12 cellular contexts compared by ENCODE assay signal in genomic region chr14:35932136-35932535, GRCh38.
A peak's percentile ranks its signal among the peaks of the same experiment; 100 is the strongest.
DNase-seq lines count a peak whose midpoint lies in the region; ATAC-seq and TF ChIP-seq lines count a peak whose summit lies in the region.
"Had no signal": no experiment of that assay in that cellular context is flagged by ENCODE, and none has a peak within 500 bp of the region (broad histone marks: within the 10 kb centered on the region; RNA-seq: fewer than 3 reads in every experiment).

No MANE protein-coding gene starts in this region.

- no peak for TF ChIP-seq CTCF in Caco-2 (IDR thresholded peaks at IDR 0.05; ENCODE audit: insufficient read depth in 1 of 2, low read depth in 1 of 2, low read length in 1 of 2, severe bottlenecking in 1 of 2, unreplicated experiment in 1 of 2)
- no peak for TF ChIP-seq CTCF in natural killer cell (IDR thresholded peaks at IDR 0.05)

- BruUV-seq in Caco-2 (replicated peaks; lab: Mats Ljungman, UMichigan), result no TSS peak

- H3K36me3 ChIP-seq in Caco-2 (ENCODE audit: control insufficient read depth, insufficient read depth, low read length), result no peaks in the 10 kb centered on the region
- H3K36me3 ChIP-seq: thoracic aorta had no signal

- peaks cover 6% of the 10 kb centered on the region for H3K4me1 Mint-ChIP-seq in Caco-2 (ENCODE audit: low read depth, unreplicated experiment)
- H3K4me1 Mint-ChIP-seq in activated CD8-positive, alpha-beta T cell treated with anti-CD3 and anti-CD28 coated beads, Interleukin-2, amount 10 ng/mL, durations not matched to agents 7 days and 5 days (ENCODE audit: low read depth), result peaks cover 48% of the 10 kb centered on the region
- peaks cover 33% of the 10 kb centered on the region for H3K4me1 Mint-ChIP-seq in activated CD4-positive, alpha-beta memory T cell treated with anti-CD3 and anti-CD28 coated beads, Interleukin-2, amount 10 ng/mL, durations not matched to agents 7 days and 5 days
- H3K4me1 Mint-ChIP-seq in natural killer cell, result peaks cover 6 to 9% of the 10 kb centered on the region in 2 donors

- ATAC-seq in GM19324 (IDR thresholded peaks at IDR 0.05; ENCODE audit: low FRiP score, unreplicated experiment) (peak; percentile 13), HG02981 (IDR thresholded peaks at IDR 0.05; ENCODE audit: unreplicated experiment) (peak; percentile 15), natural killer cell (no peak)
- no peak for ATAC-seq in activated CD8-positive, alpha-beta T cell treated with anti-CD3 and anti-CD28 coated beads, Interleukin-2, amount 10 ng/mL, durations not matched to agents 7 days and 5 days

- H3K27me3 ChIP-seq in Caco-2 (replicated peaks; ENCODE audit: control insufficient read depth, insufficient read depth, low read length), result no peaks in the 10 kb centered on the region

- no peaks in the 10 kb centered on the region for H3K4me1 ChIP-seq in Caco-2

- H3K9me3 ChIP-seq in Caco-2, result no peaks in the 10 kb centered on the region
- H3K9me3 ChIP-seq: thoracic aorta had no signal

- POLR2A ChIA-PET in Caco-2 (lab: Charles Lee), result no interaction called here
- POLR2A ChIA-PET in activated CD8-positive, alpha-beta T cell treated with anti-CD3 and anti-CD28 coated beads, Interleukin-2, amount 10 ng/mL, durations not matched to agents 7 days and 5 days (lab: Charles Lee), result no interaction called here
- POLR2A ChIA-PET in activated CD4-positive, alpha-beta memory T cell treated with anti-CD3 and anti-CD28 coated beads, Interleukin-2, amount 10 ng/mL, durations not matched to agents 7 days and 5 days (lab: Charles Lee), result no interaction called here

- H3K36me3 Mint-ChIP-seq in Caco-2 (ENCODE audit: insufficient read depth, unreplicated experiment), result peaks cover 5% of the 10 kb centered on the region
- H3K36me3 Mint-ChIP-seq in activated CD8-positive, alpha-beta T cell treated with anti-CD3 and anti-CD28 coated beads, Interleukin-2, amount 10 ng/mL, durations not matched to agents 7 days and 5 days (ENCODE audit: low read depth), result peaks cover 11% of the 10 kb centered on the region
- H3K36me3 Mint-ChIP-seq in activated CD4-positive, alpha-beta memory T cell treated with anti-CD3 and anti-CD28 coated beads, Interleukin-2, amount 10 ng/mL, durations not matched to agents 7 days and 5 days (ENCODE audit: low read depth), result no peaks in the 10 kb centered on the region
- no peaks in the 10 kb centered on the region for H3K36me3 Mint-ChIP-seq in natural killer cell

- intact Hi-C loops in Caco-2 (cut with micrococcal nuclease; ENCODE audit: unreplicated experiment), result no loop called here
- intact Hi-C loops in natural killer cell (cut with micrococcal nuclease), result no loop called here

- CTCF ChIA-PET in Caco-2 (lab: Charles Lee), result no interaction called here
- CTCF ChIA-PET in activated CD8-positive, alpha-beta T cell treated with anti-CD3 and anti-CD28 coated beads, Interleukin-2, amount 10 ng/mL, durations not matched to agents 7 days and 5 days (lab: Charles Lee), result interaction anchor here (1.8 to 6.2 kb wide), 2 partner anchors 12 to 49 kb away, joined by 9 to 27 read pairs; no protein-coding TSS in a partner anchor
- CTCF ChIA-PET in activated CD4-positive, alpha-beta memory T cell treated with anti-CD3 and anti-CD28 coated beads, Interleukin-2, amount 10 ng/mL, durations not matched to agents 7 days and 5 days (lab: Charles Lee), result no interaction called here

- H3K9me3 Mint-ChIP-seq in Caco-2 (ENCODE audit: unreplicated experiment) (no peaks in the 10 kb centered on the region), natural killer cell (peaks cover 3% of the 10 kb centered on the region in 2 donors)
- H3K9me3 Mint-ChIP-seq in activated CD8-positive, alpha-beta T cell treated with anti-CD3 and anti-CD28 coated beads, Interleukin-2, amount 10 ng/mL, durations not matched to agents 7 days and 5 days (ENCODE audit: insufficient read depth), result peaks cover 11% of the 10 kb centered on the region
- H3K9me3 Mint-ChIP-seq in activated CD4-positive, alpha-beta memory T cell treated with anti-CD3 and anti-CD28 coated beads, Interleukin-2, amount 10 ng/mL, durations not matched to agents 7 days and 5 days, result no peaks in the 10 kb centered on the region

- peak overlapping the region; percentile 73 for H3K4me3 Mint-ChIP-seq in Caco-2 (ENCODE audit: unreplicated experiment)
- H3K4me3 Mint-ChIP-seq in activated CD8-positive, alpha-beta T cell treated with anti-CD3 and anti-CD28 coated beads, Interleukin-2, amount 10 ng/mL, durations not matched to agents 7 days and 5 days, result peak overlapping the region; percentile 65
- H3K4me3 Mint-ChIP-seq in activated CD4-positive, alpha-beta memory T cell treated with anti-CD3 and anti-CD28 coated beads, Interleukin-2, amount 10 ng/mL, durations not matched to agents 7 days and 5 days, result no peak overlapping the region
- H3K4me3 Mint-ChIP-seq in natural killer cell, result no peak overlapping the region

- H3K27me3 Mint-ChIP-seq in Caco-2 (ENCODE audit: insufficient read depth, unreplicated experiment) (peaks cover 3% of the 10 kb centered on the region), natural killer cell (ENCODE audit: low read depth in 2 of 2) (peaks cover 0 to 7% of the 10 kb centered on the region in 2 donors)
- no peaks in the 10 kb centered on the region for H3K27me3 Mint-ChIP-seq in activated CD8-positive, alpha-beta T cell treated with anti-CD3 and anti-CD28 coated beads, Interleukin-2, amount 10 ng/mL, durations not matched to agents 7 days and 5 days (ENCODE audit: low read depth)
- H3K27me3 Mint-ChIP-seq in activated CD4-positive, alpha-beta memory T cell treated with anti-CD3 and anti-CD28 coated beads, Interleukin-2, amount 10 ng/mL, durations not matched to agents 7 days and 5 days, result peaks cover 1% of the 10 kb centered on the region

- no peak overlapping the region for H3K27ac ChIP-seq in caudate nucleus (ENCODE audit: low read depth, low read length)
- H3K27ac ChIP-seq: thoracic aorta had no signal

- H3K4me3 ChIP-seq in Caco-2 (ENCODE audit: low read depth, low read length), result no peak overlapping the region
- H3K4me3 ChIP-seq: thoracic aorta had no signal

- DNase-seq in Caco-2 (no peak), NCI-H774 (lab: John Stamatoyannopoulos, UW) (no peak), caudate nucleus (lab: John Stamatoyannopoulos, UW) (no peak), natural killer cell (no peak)
- no peak for DNase-seq in activated CD8-positive, alpha-beta T cell treated with anti-CD3 and anti-CD28 coated beads, Interleukin-2, amount 10 ng/mL, durations not matched to agents 7 days and 5 days
- DNase-seq in activated CD4-positive, alpha-beta memory T cell treated with anti-CD3 and anti-CD28 coated beads, Interleukin-2, amount 10 ng/mL, durations not matched to agents 7 days and 5 days, result no peak
- DNase-seq: C1 segment of cervical spinal cord, Kasumi-1, NCI-H2107 had no signal

- no peak overlapping the region for H3K27ac Mint-ChIP-seq in Caco-2 (ENCODE audit: unreplicated experiment)
- peak overlapping the region; percentile 91 for H3K27ac Mint-ChIP-seq in activated CD8-positive, alpha-beta T cell treated with anti-CD3 and anti-CD28 coated beads, Interleukin-2, amount 10 ng/mL, durations not matched to agents 7 days and 5 days
- no peak overlapping the region for H3K27ac Mint-ChIP-seq in activated CD4-positive, alpha-beta memory T cell treated with anti-CD3 and anti-CD28 coated beads, Interleukin-2, amount 10 ng/mL, durations not matched to agents 7 days and 5 days
- no peak overlapping the region for H3K27ac Mint-ChIP-seq in natural killer cell

Comparison
In these comparisons a context has a peak if more than half of its experiments do, and no peak if none do; other contexts are left out.
1. H3K4me3 Mint-ChIP-seq: peak in Caco-2 (single experiment) and activated CD8-positive, alpha-beta T cell treated with anti-CD3 and anti-CD28 coated beads, Interleukin-2, amount 10 ng/mL, durations not matched to agents 7 days and 5 days (single experiment); none in activated CD4-positive, alpha-beta memory T cell treated with anti-CD3 and anti-CD28 coated beads, Interleukin-2, amount 10 ng/mL, durations not matched to agents 7 days and 5 days (single experiment) and natural killer cell (single experiment).
2. ATAC-seq: peak in GM19324 (single experiment) and HG02981 (single experiment); none in activated CD8-positive, alpha-beta T cell treated with anti-CD3 and anti-CD28 coated beads, Interleukin-2, amount 10 ng/mL, durations not matched to agents 7 days and 5 days (single experiment) and natural killer cell (0 of 3).